In genomic region chr6:41785689-41786450, GRCh38 we compare ENCODE assay signal across 8 cellular contexts. TPM values are rescaled to one million over a fixed set of nuclear protein-coding genes. Genes with fewer than 3 reads are reported as not detected.
DNase-seq lines count a peak whose midpoint lies in the region; ATAC-seq lines count a peak whose summit lies in the region.

No MANE protein-coding gene starts in this region.

- peaks cover 8% of the 10 kb centered on the region for H3K36me3 Mint-ChIP-seq in CD4-positive, CD25-positive, alpha-beta regulatory T cell

- no peaks in the 10 kb centered on the region for H3K9me3 ChIP-seq in CD4-positive, CD25-positive, alpha-beta regulatory T cell (ENCODE audit: control insufficient read depth in 2 of 2, low read length in 2 of 2)

- peaks cover 20% of the 10 kb centered on the region for H3K36me3 ChIP-seq in CD4-positive, CD25-positive, alpha-beta regulatory T cell (ENCODE audit: control insufficient read depth, insufficient read depth, low read length)

- no peak overlapping the region for H3K4me3 ChIP-seq in CD4-positive, CD25-positive, alpha-beta regulatory T cell (ENCODE audit: low read depth, low read length)
- peak overlapping the region; percentile 25 for H3K4me3 ChIP-seq in iPS-11a (ENCODE audit: low read depth, low read length)

- no peak overlapping the region for H3K27ac ChIP-seq in CD4-positive, CD25-positive, alpha-beta regulatory T cell (ENCODE audit: insufficient read depth, low read length, poor library complexity, severe bottlenecking)

- peaks cover 6 to 26% (median 14%) of the 10 kb centered on the region in 4 donors for H3K4me1 Mint-ChIP-seq in CD4-positive, CD25-positive, alpha-beta regulatory T cell

- H3K4me3 Mint-ChIP-seq in CD4-positive, CD25-positive, alpha-beta regulatory T cell, result peak overlapping the region; percentile 81 to 96 (median 92)

- no peaks in the 10 kb centered on the region for H3K9me3 Mint-ChIP-seq in CD4-positive, CD25-positive, alpha-beta regulatory T cell

- peaks cover 25% of the 10 kb centered on the region for H3K4me1 ChIP-seq in CD4-positive, CD25-positive, alpha-beta regulatory T cell (ENCODE audit: control insufficient read depth, insufficient read depth, low read length, poor library complexity, severe bottlenecking)

- H3K27me3 ChIP-seq in CD4-positive, CD25-positive, alpha-beta regulatory T cell (ENCODE audit: control insufficient read depth, insufficient read depth, low read length), result peaks cover 2% of the 10 kb centered on the region

- no peak for DNase-seq in CD4-positive, CD25-positive, alpha-beta regulatory T cell
- DNase-seq in anterior cingulate cortex (lab: John Stamatoyannopoulos, UW) (peak in 30 of 58 donors; percentile 29 to 76 (median 52)), ecto neural progenitor cell (ENCODE audit: low spot score) (no peak)
- peak; percentile 33 for DNase-seq in stimulated activated CD8-positive, alpha-beta memory T cell treated with anti-CD3 and anti-CD28 coated beads, Interleukin-4, amount 100 ng/mL, for 48 hours

- no peak for ATAC-seq in CD4-positive, CD25-positive, alpha-beta regulatory T cell (ENCODE audit: low read depth in 2 of 2)
- ATAC-seq in HG02571 (IDR thresholded peaks at IDR 0.05; ENCODE audit: unreplicated experiment) (peak; percentile 1), HG02798 (IDR thresholded peaks at IDR 0.05; ENCODE audit: poor library complexity, unreplicated experiment) (no peak), GM18858 (IDR thresholded peaks at IDR 0.05; ENCODE audit: unreplicated experiment) (no peak)

- peak overlapping the region in 2 of 3 donors; percentile 38 to 88 for H3K27ac Mint-ChIP-seq in CD4-positive, CD25-positive, alpha-beta regulatory T cell

- peaks cover 20% of the 10 kb centered on the region for H3K27me3 Mint-ChIP-seq in CD4-positive, CD25-positive, alpha-beta regulatory T cell

RNA-seq across cellular contexts. Expression of gene TOMM6, which starts 1.6 kb away (rescaled TPM):
- 102 TPM for total RNA-seq in CD4-positive, CD25-positive, alpha-beta regulatory T cell
- polyA plus RNA-seq in CD4-positive, CD25-positive, alpha-beta regulatory T cell, result 100 to 1,000 TPM; 315 to 364 (median 362) TPM

RNA-seq across cellular contexts. Expression of gene PRICKLE4, which starts 5.3 kb away (rescaled TPM):
- not detected for total RNA-seq in CD4-positive, CD25-positive, alpha-beta regulatory T cell
- not detected for polyA plus RNA-seq in CD4-positive, CD25-positive, alpha-beta regulatory T cell

RNA-seq across cellular contexts. Expression of gene FRS3, which starts 6.2 kb away (rescaled TPM):
- 6.4 TPM for total RNA-seq in CD4-positive, CD25-positive, alpha-beta regulatory T cell
- 1 to 10 TPM; 1.3 to 1.6 (median 1.4) TPM for polyA plus RNA-seq in CD4-positive, CD25-positive, alpha-beta regulatory T cell

RNA-seq across cellular contexts. Expression of gene PGC, which starts 38.7 kb away (rescaled TPM):
- not detected for total RNA-seq in CD4-positive, CD25-positive, alpha-beta regulatory T cell
- polyA plus RNA-seq in CD4-positive, CD25-positive, alpha-beta regulatory T cell, result not detected

RNA-seq across cellular contexts. Expression of gene TFEB, which starts 50.5 kb away (rescaled TPM):
- total RNA-seq in CD4-positive, CD25-positive, alpha-beta regulatory T cell, result 26.7 TPM
- polyA plus RNA-seq in CD4-positive, CD25-positive, alpha-beta regulatory T cell, result 10 to 100 TPM in 1 of 4 donors, 1 to 10 TPM in 3; 8.0 to 11.0 (median 8.7) TPM

Comparison
In these comparisons a context has a peak if more than half of its experiments do, and no peak if none do; other contexts are left out.
1. DNase-seq: peak in anterior cingulate cortex (30 of 58) and stimulated activated CD8-positive, alpha-beta memory T cell treated with anti-CD3 and anti-CD28 coated beads, Interleukin-4, amount 100 ng/mL, for 48 hours (single experiment); none in CD4-positive, CD25-positive, alpha-beta regulatory T cell (0 of 3) and ecto neural progenitor cell (single experiment).